19 cellular contexts compared by ENCODE assay signal in the genomic region with DNA sequence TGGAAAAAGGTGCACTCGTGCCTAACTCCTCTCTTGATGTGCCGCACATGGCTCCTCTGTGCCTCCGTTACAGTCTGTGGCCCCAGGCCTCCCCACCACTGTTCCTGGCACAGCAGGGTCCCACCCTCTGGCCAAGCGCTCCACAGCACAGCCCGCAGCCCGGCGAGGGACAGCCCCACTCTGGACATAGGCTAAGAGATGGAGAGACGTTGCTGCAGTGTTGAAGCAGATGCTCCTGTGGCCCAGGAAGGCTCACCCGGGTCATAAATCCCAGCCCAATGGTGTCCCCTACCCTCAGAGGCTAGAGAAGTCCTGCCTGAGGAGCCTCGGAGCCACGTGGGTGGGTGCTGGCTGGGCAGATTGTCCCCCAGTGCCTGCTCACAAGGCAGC.
"Had no signal": no experiment of that assay in that cellular context is flagged by ENCODE, and none has a peak within 500 bp of the region (broad histone marks: within the 10 kb centered on the region; RNA-seq: fewer than 3 reads in every experiment).

No MANE protein-coding gene starts in this region.

- H3K27ac Mint-ChIP-seq: activated naive CD4-positive, alpha-beta T cell treated with anti-CD3 and anti-CD28 coated beads for 36 hours; endodermal cell; progenitor cell of endocrine pancreas; T-helper 2 cell treated with Interferon-gamma antibody and Interleukin-4, amounts not matched to agents 5 μg/mL and 100 μg/mL, for 36 hours; WTC11 had no signal

- H3K27me3 Mint-ChIP-seq: activated CD4-positive, alpha-beta T cell treated with anti-CD3 and anti-CD28 coated beads, Interleukin-2, amount 10 ng/mL, durations not matched to agents 24 days and 14 days; activated CD8-positive, alpha-beta T cell treated with anti-CD3 and anti-CD28 coated beads for 36 hours; activated T-cell treated with anti-CD3 and anti-CD28 coated beads, Interleukin-2, amount 50 U/mL, for 24 hours had no signal

- DNase-seq: activated CD4-positive, alpha-beta T cell treated with anti-CD3 and anti-CD28 coated beads, Interleukin-2, amount 10 ng/mL, durations not matched to agents 24 days and 14 days; activated CD8-positive, alpha-beta T cell treated with anti-CD3 and anti-CD28 coated beads for 36 hours; activated naive CD4-positive, alpha-beta T cell treated with anti-CD3 and anti-CD28 coated beads for 36 hours; activated T-cell treated with anti-CD3 and anti-CD28 coated beads, Interleukin-2, amount 50 U/mL, for 24 hours; central memory CD4-positive, alpha-beta T cell; colonic mucosa; endodermal cell; foreskin fibroblast; hippocampal formation; midbrain; stimulated activated CD4-positive, alpha-beta T cell treated with anti-CD3 and anti-CD28 coated beads, Interleukin-2, amount 100 ng/mL, for 24 hours; testis had no signal

- H3K4me3 Mint-ChIP-seq: activated CD4-positive, alpha-beta T cell treated with anti-CD3 and anti-CD28 coated beads, Interleukin-2, amount 10 ng/mL, durations not matched to agents 24 days and 14 days; activated CD8-positive, alpha-beta T cell treated with anti-CD3 and anti-CD28 coated beads for 36 hours; activated naive CD4-positive, alpha-beta T cell treated with anti-CD3 and anti-CD28 coated beads for 36 hours; activated T-cell treated with anti-CD3 and anti-CD28 coated beads, Interleukin-2, amount 50 U/mL, for 24 hours; endodermal cell; T-helper 2 cell treated with Interferon-gamma antibody and Interleukin-4, amounts not matched to agents 5 μg/mL and 100 μg/mL, for 36 hours; WTC11 had no signal

- H3K36me3 Mint-ChIP-seq: WTC11 had no signal

- H3K9me3 Mint-ChIP-seq: activated CD4-positive, alpha-beta T cell treated with anti-CD3 and anti-CD28 coated beads, Interleukin-2, amount 10 ng/mL, durations not matched to agents 24 days and 14 days; activated CD8-positive, alpha-beta T cell treated with anti-CD3 and anti-CD28 coated beads for 36 hours; activated naive CD4-positive, alpha-beta T cell treated with anti-CD3 and anti-CD28 coated beads for 36 hours; activated T-cell treated with anti-CD3 and anti-CD28 coated beads, Interleukin-2, amount 50 U/mL, for 24 hours; endodermal cell; T-helper 2 cell treated with Interferon-gamma antibody and Interleukin-4, amounts not matched to agents 5 μg/mL and 100 μg/mL, for 36 hours; WTC11 had no signal

- H3K36me3 ChIP-seq: brain microvascular endothelial cell, colonic mucosa, right atrium auricular region had no signal

- ATAC-seq: activated CD8-positive, alpha-beta T cell treated with anti-CD3 and anti-CD28 coated beads for 36 hours; WTC11 had no signal

- H3K9me3 ChIP-seq: colonic mucosa, right atrium auricular region, testis had no signal

- H3K27me3 ChIP-seq: brain microvascular endothelial cell, colonic mucosa, right atrium auricular region, testis had no signal

- H3K27ac ChIP-seq: brain microvascular endothelial cell, colonic mucosa, epithelial cell of prostate, right atrium auricular region, testis had no signal

- H3K4me3 ChIP-seq: colonic mucosa, lung, right atrium auricular region, testis had no signal

- H3K4me1 ChIP-seq: colonic mucosa, right atrium auricular region, testis had no signal
